ENCODE assay signal across 17 cellular contexts in the genomic region with DNA sequence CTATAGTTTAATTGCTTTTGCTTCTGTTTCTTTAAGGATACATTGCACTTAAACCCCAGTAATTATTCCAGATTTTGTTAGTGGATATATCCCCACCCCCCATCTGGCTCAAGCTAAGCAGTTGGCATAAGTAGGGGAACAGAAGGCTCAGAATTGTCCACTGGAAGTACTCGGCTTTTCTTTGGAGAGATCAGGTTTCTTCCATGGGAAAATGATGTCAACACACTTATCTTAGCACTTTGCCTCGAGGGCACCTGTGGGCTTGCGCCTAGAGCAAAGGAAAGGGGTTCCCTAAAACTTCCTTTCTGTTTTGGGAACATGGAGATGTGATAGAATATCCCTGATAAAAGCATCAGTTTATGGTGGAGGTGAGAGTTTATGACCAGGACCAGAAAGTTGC.
DNase-seq lines count a peak whose midpoint lies in the region; ATAC-seq and TF ChIP-seq lines count a peak whose summit lies in the region.
"Had no signal": no experiment of that assay in that cellular context is flagged by ENCODE, and none has a peak within 500 bp of the region (broad histone marks: within the 10 kb centered on the region; RNA-seq: fewer than 3 reads in every experiment).

No MANE protein-coding gene starts in this region.

- H3K27me3 ChIP-seq in dorsolateral prefrontal cortex (no peaks in the 10 kb centered on the region), subcutaneous abdominal adipose tissue (ENCODE audit: control insufficient read depth in 5 of 5, insufficient read depth in 4 of 5, low read length in 5 of 5) (no peaks in the 10 kb centered on the region)
- H3K27me3 ChIP-seq: ascending aorta had no signal

- no peaks in the 10 kb centered on the region for H3K36me3 ChIP-seq in subcutaneous abdominal adipose tissue (ENCODE audit: control insufficient read depth in 5 of 5, insufficient read depth in 5 of 5, low read length in 5 of 5)
- H3K36me3 ChIP-seq: ascending aorta had no signal

- H3K27ac ChIP-seq in dorsolateral prefrontal cortex (peak overlapping the region; percentile 84 to 100 (median 97)), subcutaneous abdominal adipose tissue (ENCODE audit: low read depth, low read length) (peak overlapping the region; percentile 81)
- H3K27ac ChIP-seq: SK-N-MC had no signal

- no peak for ATAC-seq in HG03039 (IDR thresholded peaks at IDR 0.05; ENCODE audit: unreplicated experiment)
- ATAC-seq: activated CD8-positive, alpha-beta T cell treated with anti-CD3 and anti-CD28 coated beads, Interleukin-2, amount 10 ng/mL, durations not matched to agents 7 days and 5 days; left lobe of liver had no signal

- DNase-seq in NCI-H1417 (lab: John Stamatoyannopoulos, UW) (peak in 2 of 3 experiments; percentile 7 to 8), NCI-H1417 treated with DMSO at 0.1 percent for 48 hours (lab: John Stamatoyannopoulos, UW) (no peak), NCI-H524 (lab: John Stamatoyannopoulos, UW) (peak; percentile 90 to 98), dorsolateral prefrontal cortex (no peak), UCSD-AML1 (lab: John Stamatoyannopoulos, UW; ENCODE audit: unreplicated experiment) (no peak)
- DNase-seq in activated naive CD4-positive, alpha-beta T cell treated with Interleukin-2 at 50 U/mL for 16 hours = no peak
- DNase-seq: activated CD8-positive, alpha-beta T cell treated with anti-CD3 and anti-CD28 coated beads, Interleukin-2, amount 10 ng/mL, durations not matched to agents 7 days and 5 days; CD4-positive, alpha-beta memory T cell; dermis blood vessel endothelial cell; naive B cell; stimulated activated CD4-positive, alpha-beta T cell treated with anti-CD3 and anti-CD28 coated beads, Interleukin-2, amount 100 ng/mL, for 24 hours; stimulated activated CD8-positive, alpha-beta memory T cell treated with anti-CD3 and anti-CD28 coated beads, Interleukin-4, amount 100 ng/mL, for 48 hours had no signal

- H3K9ac ChIP-seq in subcutaneous abdominal adipose tissue (ENCODE audit: low read length in 5 of 5) = peak overlapping the region in 1 of 5 donors; percentile 28

- H3K4me3 ChIP-seq in dorsolateral prefrontal cortex = peak overlapping the region in 1 of 59 donors; percentile 0
- H3K4me3 ChIP-seq in subcutaneous abdominal adipose tissue (ENCODE audit: low read depth in 1 of 5, low read length in 5 of 5) = no peak overlapping the region
- H3K4me3 ChIP-seq: ascending aorta, SK-N-MC had no signal

- no peak for TF ChIP-seq CTCF in dorsolateral prefrontal cortex (IDR thresholded peaks at IDR 0.05 in 54 of 56, conservative IDR thresholded peaks at IDR 0.05 in 2 of 56; ENCODE audit: low read depth in 1 of 56, partially characterized antibody in 56 of 56)

- intact Hi-C loops in dorsolateral prefrontal cortex (cut with DNase I) = loop anchor here in 1 of 2 donors (5.0 kb wide), 2 partner anchors 128 to 157 kb away; partner anchors contain the start of gene FMNL2

- peaks cover 11 to 61% (median 58%) of the 10 kb centered on the region in 5 donors for H3K4me1 ChIP-seq in subcutaneous abdominal adipose tissue (ENCODE audit: control insufficient read depth in 5 of 5, insufficient read depth in 5 of 5, low read length in 5 of 5)

- H3K9me3 ChIP-seq in subcutaneous abdominal adipose tissue (ENCODE audit: control insufficient read depth in 5 of 5, low read length in 5 of 5) = no peaks in the 10 kb centered on the region
- H3K9me3 ChIP-seq: ascending aorta had no signal

Comparison
In these comparisons a context has a peak if more than half of its experiments do, and no peak if none do; other contexts are left out.
1. DNase-seq: peak in NCI-H1417 (2 of 3) and NCI-H524 (2 of 2); none in NCI-H1417 treated with DMSO at 0.1 percent for 48 hours (single experiment), dorsolateral prefrontal cortex (0 of 10), UCSD-AML1 (single experiment) and activated naive CD4-positive, alpha-beta T cell treated with Interleukin-2 at 50 U/mL for 16 hours (single experiment).